8 cellular contexts compared by ENCODE assay signal in genomic region chr4:6926681-6927478, GRCh38.
DNase-seq lines count a peak whose midpoint lies in the region; ATAC-seq and TF ChIP-seq lines count a peak whose summit lies in the region.

No MANE protein-coding gene starts in this region.

- peaks cover 68% of the 10 kb centered on the region for H3K4me1 Mint-ChIP-seq in nephron progenitor cell

- no peak overlapping the region for H3K27ac Mint-ChIP-seq in nephron progenitor cell

- TF ChIP-seq CTCF in nephron progenitor cell (IDR thresholded peaks at IDR 0.05) = no peak

- H3K36me3 Mint-ChIP-seq in nephron progenitor cell (ENCODE audit: low read depth) = peaks cover 38% of the 10 kb centered on the region

- H3K4me3 Mint-ChIP-seq in nephron progenitor cell = peak overlapping the region; percentile 23

- ATAC-seq in GM19463 (IDR thresholded peaks at IDR 0.05; ENCODE audit: unreplicated experiment) (no peak), HG02678 (IDR thresholded peaks at IDR 0.05; ENCODE audit: unreplicated experiment) (no peak)

- DNase-seq in 8988T = peak; percentile 1
- DNase-seq in T-helper 1 cell = peak; percentile 46 to 78 (median 68)
- peak; percentile 58 for DNase-seq in central memory CD4-positive, alpha-beta T cell
- peak; percentile 31 for DNase-seq in nephron progenitor cell
- no peak for DNase-seq in GDM1 (lab: John Stamatoyannopoulos, UW)
- DNase-seq in NCI-H1417 (lab: John Stamatoyannopoulos, UW) = no peak

- peaks cover 4% of the 10 kb centered on the region for H3K9me3 Mint-ChIP-seq in nephron progenitor cell

- H3K27me3 Mint-ChIP-seq in nephron progenitor cell (ENCODE audit: low read depth, poor library complexity) = peaks cover 9% of the 10 kb centered on the region

Comparison
In these comparisons a context has a peak if more than half of its experiments do, and no peak if none do; other contexts are left out.
1. DNase-seq: peak in 8988T (single experiment), T-helper 1 cell (5 of 5), central memory CD4-positive, alpha-beta T cell (single experiment) and nephron progenitor cell (single experiment); none in GDM1 (single experiment) and NCI-H1417 (0 of 3).